Comparison of ENCODE assay signal across 15 cellular contexts in the genomic region with DNA sequence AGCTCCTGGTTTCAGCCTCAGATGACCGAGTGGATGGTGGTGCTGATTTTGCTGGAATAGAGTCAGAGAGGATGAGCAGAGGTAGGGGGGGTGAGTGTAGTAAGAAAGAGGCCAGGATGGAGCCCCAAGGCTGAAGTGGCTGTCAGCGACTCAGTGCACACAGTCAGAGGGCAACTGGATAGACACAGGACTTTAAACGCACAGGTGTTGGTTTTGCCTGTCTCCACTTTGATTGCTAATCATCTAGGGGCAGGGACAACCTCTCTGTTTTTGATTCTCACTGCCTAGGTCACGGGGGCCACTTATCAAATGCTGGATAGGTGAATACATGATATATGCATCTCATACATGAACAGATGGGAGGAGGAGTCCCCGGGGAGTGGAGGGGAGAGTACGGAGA.
DNase-seq lines count a peak whose midpoint lies in the region; TF ChIP-seq lines count a peak whose summit lies in the region.
"Had no signal": no experiment of that assay in that cellular context is flagged by ENCODE, and none has a peak within 500 bp of the region (broad histone marks: within the 10 kb centered on the region; RNA-seq: fewer than 3 reads in every experiment).

No MANE protein-coding gene starts in this region.

- no peaks in the 10 kb centered on the region for H3K9me2 ChIP-seq in Karpas-422 (replicated peaks; ENCODE audit: insufficient read depth, low read length)

- H3K4me3 Mint-ChIP-seq in neural progenitor cell, result no peak overlapping the region
- H3K4me3 Mint-ChIP-seq in activated T-helper 1 cell treated with anti-CD3 and anti-CD28 coated beads, Interleukin-12 subunit alpha, Interleukin-12 subunit beta, Interleukin-2, Interleukin-4 antibody, amounts not matched to agents 30 ng/mL and 10 ng/mL and 1 ng/mL, durations not matched to agents 14 hours and 24 hours and 36 hours, result no peak overlapping the region
- H3K4me3 Mint-ChIP-seq: CD4-positive, CD25-positive, alpha-beta regulatory T cell had no signal

- no peaks in the 10 kb centered on the region for H3K9me3 ChIP-seq in Karpas-422 (ENCODE audit: low read length)
- no peaks in the 10 kb centered on the region for H3K9me3 ChIP-seq in neural progenitor cell (ENCODE audit: low read depth)

- H3K27me3 Mint-ChIP-seq in neural progenitor cell (ENCODE audit: insufficient read depth, low read depth), result peaks cover 5% of the 10 kb centered on the region
- peaks cover 25% of the 10 kb centered on the region for H3K27me3 Mint-ChIP-seq in activated T-helper 1 cell treated with anti-CD3 and anti-CD28 coated beads, Interleukin-12 subunit alpha, Interleukin-12 subunit beta, Interleukin-2, Interleukin-4 antibody, amounts not matched to agents 30 ng/mL and 10 ng/mL and 1 ng/mL, durations not matched to agents 14 hours and 24 hours and 36 hours (ENCODE audit: insufficient read depth)
- H3K27me3 Mint-ChIP-seq: CD4-positive, CD25-positive, alpha-beta regulatory T cell had no signal

- H2AFZ ChIP-seq in Karpas-422 (ENCODE audit: low read length) (peak overlapping the region; percentile 25; the same call in 1 of the 2 replicates), neural progenitor cell (replicated peaks) (no peak overlapping the region)

- H3F3A ChIP-seq in neural progenitor cell (ENCODE audit: low read depth), result peaks cover 12% of the 10 kb centered on the region

- H3K4me1 ChIP-seq in Karpas-422 (ENCODE audit: low read length) (peaks cover 33% of the 10 kb centered on the region), neural progenitor cell (peaks cover 29% of the 10 kb centered on the region)

- H3K9ac ChIP-seq in Karpas-422 (ENCODE audit: low read length) (peak overlapping the region; percentile 44), neural progenitor cell (no peak overlapping the region)

- no peak for TF ChIP-seq CTCF in neural progenitor cell (IDR thresholded peaks at IDR 0.05)

- H3K9me3 Mint-ChIP-seq in neural progenitor cell, result no peaks in the 10 kb centered on the region
- no peaks in the 10 kb centered on the region for H3K9me3 Mint-ChIP-seq in activated T-helper 1 cell treated with anti-CD3 and anti-CD28 coated beads, Interleukin-12 subunit alpha, Interleukin-12 subunit beta, Interleukin-2, Interleukin-4 antibody, amounts not matched to agents 30 ng/mL and 10 ng/mL and 1 ng/mL, durations not matched to agents 14 hours and 24 hours and 36 hours
- H3K9me3 Mint-ChIP-seq: H9 had no signal

- H3K79me2 ChIP-seq in Karpas-422 (ENCODE audit: low read length) (no peaks in the 10 kb centered on the region), neural progenitor cell (ENCODE audit: low read depth) (no peaks in the 10 kb centered on the region)

- DNase-seq in Karpas-422 (no peak), NCI-H524 treated with DMSO at 0.1 percent for 48 hours (lab: John Stamatoyannopoulos, UW) (peak; percentile 65), caudate nucleus (lab: John Stamatoyannopoulos, UW) (no peak), neural progenitor cell (ENCODE audit: low spot score) (no peak)
- DNase-seq in activated T-helper 1 cell treated with anti-CD3 and anti-CD28 coated beads, Interleukin-12 subunit alpha, Interleukin-12 subunit beta, Interleukin-2, Interleukin-4 antibody, amounts not matched to agents 30 ng/mL and 10 ng/mL and 1 ng/mL, durations not matched to agents 14 hours and 24 hours and 36 hours (ENCODE audit: low spot score), result no peak
- DNase-seq in stimulated activated CD8-positive, alpha-beta memory T cell treated with anti-CD3 and anti-CD28 coated beads, Interleukin-4, amount 100 ng/mL, for 48 hours, result no peak
- DNase-seq in activated CD4-positive, alpha-beta T cell treated with anti-CD3 and anti-CD28 coated beads for 48 hours, result no peak
- DNase-seq: CD4-positive, CD25-positive, alpha-beta regulatory T cell; H9; Kasumi-1; NCI-H1105; NCI-H1694; OCI-M1; RPMI8226; SIG-M5 had no signal

- H4K20me1 ChIP-seq in Karpas-422 (ENCODE audit: insufficient read depth, low read depth, low read length), result no peaks in the 10 kb centered on the region
- H4K20me1 ChIP-seq in neural progenitor cell (ENCODE audit: low read depth), result no peaks in the 10 kb centered on the region

- H3K27ac ChIP-seq in Karpas-422 (ENCODE audit: low read length) (peak overlapping the region; percentile 71), caudate nucleus (ENCODE audit: low read depth, low read length) (peak overlapping the region; percentile 41), neural progenitor cell (no peak overlapping the region)

- H3K36me3 ChIP-seq in Karpas-422 (ENCODE audit: insufficient read depth, low read length) (no peaks in the 10 kb centered on the region), neural progenitor cell (no peaks in the 10 kb centered on the region)

- H3K4me1 Mint-ChIP-seq in neural progenitor cell, result peaks cover 28% of the 10 kb centered on the region
- H3K4me1 Mint-ChIP-seq in activated T-helper 1 cell treated with anti-CD3 and anti-CD28 coated beads, Interleukin-12 subunit alpha, Interleukin-12 subunit beta, Interleukin-2, Interleukin-4 antibody, amounts not matched to agents 30 ng/mL and 10 ng/mL and 1 ng/mL, durations not matched to agents 14 hours and 24 hours and 36 hours (ENCODE audit: low read depth), result peaks cover 18% of the 10 kb centered on the region

- H3K27ac Mint-ChIP-seq in neural progenitor cell, result peak overlapping the region; percentile 29
- no peak overlapping the region for H3K27ac Mint-ChIP-seq in activated T-helper 1 cell treated with anti-CD3 and anti-CD28 coated beads, Interleukin-12 subunit alpha, Interleukin-12 subunit beta, Interleukin-2, Interleukin-4 antibody, amounts not matched to agents 30 ng/mL and 10 ng/mL and 1 ng/mL, durations not matched to agents 14 hours and 24 hours and 36 hours
- H3K27ac Mint-ChIP-seq: CD4-positive, CD25-positive, alpha-beta regulatory T cell had no signal

- H3K4me3 ChIP-seq in Karpas-422 (ENCODE audit: low read length), result peak overlapping the region; percentile 52
- no peak overlapping the region for H3K4me3 ChIP-seq in neural progenitor cell

- no peaks in the 10 kb centered on the region for H3K27me3 ChIP-seq in Karpas-422 (ENCODE audit: low read length)
- no peaks in the 10 kb centered on the region for H3K27me3 ChIP-seq in neural progenitor cell

- H3K4me2 ChIP-seq in Karpas-422 (ENCODE audit: low read depth, low read length, poor library complexity, severe bottlenecking) (peak overlapping the region; percentile 65), neural progenitor cell (no peak overlapping the region)

- intact Hi-C loops in activated T-helper 1 cell treated with anti-CD3 and anti-CD28 coated beads, Interleukin-12 subunit alpha, Interleukin-12 subunit beta, Interleukin-2, Interleukin-4 antibody, amounts not matched to agents 30 ng/mL and 10 ng/mL and 1 ng/mL, durations not matched to agents 14 hours and 24 hours and 36 hours (cut with micrococcal nuclease), result no loop called here

- no peaks in the 10 kb centered on the region for H3K36me3 Mint-ChIP-seq in neural progenitor cell
- peaks cover 2% of the 10 kb centered on the region for H3K36me3 Mint-ChIP-seq in activated T-helper 1 cell treated with anti-CD3 and anti-CD28 coated beads, Interleukin-12 subunit alpha, Interleukin-12 subunit beta, Interleukin-2, Interleukin-4 antibody, amounts not matched to agents 30 ng/mL and 10 ng/mL and 1 ng/mL, durations not matched to agents 14 hours and 24 hours and 36 hours (ENCODE audit: low read depth)
- H3K36me3 Mint-ChIP-seq: CD4-positive, CD25-positive, alpha-beta regulatory T cell had no signal
